28 cellular contexts compared by ENCODE assay signal in the genomic region with DNA sequence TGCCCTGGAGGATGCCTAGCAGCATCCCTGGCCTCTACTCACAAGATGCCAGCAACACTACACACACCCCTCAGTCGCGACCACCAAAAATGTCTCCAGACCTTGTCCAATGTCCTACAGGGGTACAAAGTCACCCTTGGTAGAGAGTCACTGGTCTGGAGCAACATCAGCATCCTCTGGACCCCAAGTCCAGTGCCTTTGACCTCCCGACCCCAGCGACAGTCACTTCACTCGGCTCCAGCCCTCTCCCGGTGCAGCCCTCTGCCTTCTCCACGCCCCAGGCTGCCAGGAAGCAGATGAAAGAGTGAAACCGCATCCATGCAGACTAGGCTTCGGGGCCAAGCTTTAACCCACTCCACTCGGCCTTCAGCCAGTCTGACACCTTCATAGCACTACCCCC.
"Had no signal": no experiment of that assay in that cellular context is flagged by ENCODE, and none has a peak within 500 bp of the region (broad histone marks: within the 10 kb centered on the region; RNA-seq: fewer than 3 reads in every experiment).

No MANE protein-coding gene starts in this region.

- H3K27ac ChIP-seq: left ventricle myocardium inferior, neutrophil, ovary, prostate gland, skin epidermis, stomach, testis, thyroid gland, transverse colon, upper lobe of right lung had no signal

- H3K27me3 ChIP-seq: ovary, testis, thyroid gland, upper lobe of right lung had no signal

- H3K4me1 ChIP-seq: left ventricle myocardium inferior, prostate gland, stomach, testis, thyroid gland, transverse colon, upper lobe of right lung had no signal

- DNase-seq: head of caudate nucleus; hippocampal formation; left colon; left ventricle myocardium inferior; midbrain; mucosa of descending colon; naive thymus-derived CD4-positive, alpha-beta T cell; occipital lobe; ovary; retina; right cardiac atrium; stimulated activated CD4-positive, alpha-beta T cell treated with anti-CD3 and anti-CD28 coated beads, Interleukin-12 subunit alpha, Interleukin-12 subunit beta, amount 100 ng/mL, for 4 hours; stimulated activated CD4-positive, alpha-beta T cell treated with anti-CD3 and anti-CD28 coated beads, Interleukin-15, amount 100 ng/mL, for 24 hours; stimulated activated CD4-positive, alpha-beta T cell treated with anti-CD3 and anti-CD28 coated beads, Interleukin-2, amount 100 ng/mL, for 24 hours; stimulated activated CD4-positive, alpha-beta T cell treated with anti-CD3 and anti-CD28 coated beads, Interleukin-4, amount 100 ng/mL, for 1 hour; stimulated activated naive B cell treated with anti-CD40 and anti-IgM and Interleukin-4, amounts not matched to agents 10 μg/mL and 1 μg/mL and 100 μg/mL, for 72 hours; stimulated activated naive CD8-positive, alpha-beta T cell treated with anti-CD3 and anti-CD28 coated beads, Interleukin-15, Interleukin-2, amounts not matched to agents 100 U/mL and 50 U/mL, for 24 hours; stomach; testis; thyroid gland; transverse colon; upper lobe of right lung had no signal

- H3K9me3 ChIP-seq: left ventricle myocardium inferior, mucosa of descending colon, neutrophil, ovary, prostate gland, stomach, testis, thyroid gland, transverse colon, upper lobe of right lung had no signal

- H3K36me3 ChIP-seq: left ventricle myocardium inferior, neutrophil, ovary, prostate gland, stomach, thyroid gland, transverse colon, upper lobe of right lung had no signal

- H3K4me3 ChIP-seq: left ventricle myocardium inferior, lung, mucosa of descending colon, ovary, prostate gland, skin epidermis, stomach, testis, thyroid gland, transverse colon, upper lobe of right lung had no signal

- FAIRE-seq: keratinocyte, urothelium cell line had no signal
